Comparison of ENCODE assay signal across 23 cellular contexts in genomic region chr18:59044855-59045254, GRCh38.
"Had no signal": no experiment of that assay in that cellular context is flagged by ENCODE, and none has a peak within 500 bp of the region (broad histone marks: within the 10 kb centered on the region; RNA-seq: fewer than 3 reads in every experiment).

No MANE protein-coding gene starts in this region.

- H3K4me3 ChIP-seq: coronary artery, esophagus muscularis mucosa, hepatocyte, lung, mucosa of descending colon, right atrium auricular region, sigmoid colon, skin epidermis, thoracic aorta, transverse colon, upper lobe of right lung, uterus had no signal

- H3K36me3 ChIP-seq: esophagus muscularis mucosa, neutrophil, right atrium auricular region, sigmoid colon, thoracic aorta, transverse colon, upper lobe of right lung, uterus had no signal

- H3K27me3 ChIP-seq: hepatocyte, right atrium auricular region, sigmoid colon, transverse colon, upper lobe of right lung, uterus had no signal

- ATAC-seq: foreskin keratinocyte; left colon; mucosa of descending colon; natural killer cell treated with Interleukin-12 subunit alpha and Interleukin-12 subunit beta and Interleukin-15 and Interleukin-18, amount 100 ng/mL, for 72 hours; stimulated activated naive B cell treated with anti-CD40 and anti-IgM and Interleukin-4, amounts not matched to agents 10 μg/mL and 1 μg/mL and 100 μg/mL, for 72 hours; upper lobe of right lung had no signal

- H3K9me3 ChIP-seq: esophagus muscularis mucosa, mucosa of descending colon, neutrophil, right atrium auricular region, sigmoid colon, thoracic aorta, transverse colon, upper lobe of right lung, uterus had no signal

- H3K4me2 ChIP-seq: hepatocyte had no signal

- DNase-seq: dermis blood vessel endothelial cell; effector memory CD4-positive, alpha-beta T cell; foreskin keratinocyte; left colon; mucosa of descending colon; naive B cell; sigmoid colon; stimulated activated CD4-positive, alpha-beta T cell treated with anti-CD3 and anti-CD28 coated beads, Interleukin-15, amount 100 ng/mL, for 24 hours; stimulated activated CD4-positive, alpha-beta T cell treated with anti-CD3 and anti-CD28 coated beads, Interleukin-2, amount 100 ng/mL, for 48 hours; stimulated activated naive B cell treated with anti-CD40 and anti-IgM and Interleukin-4, amounts not matched to agents 10 μg/mL and 1 μg/mL and 100 μg/mL, for 72 hours; transverse colon; upper lobe of right lung; uterus had no signal

- H2AFZ ChIP-seq: hepatocyte, parathyroid adenoma had no signal

- H3K27ac ChIP-seq: coronary artery, esophagus muscularis mucosa, foreskin keratinocyte, hepatocyte, neutrophil, parathyroid adenoma, right atrium auricular region, sigmoid colon, skin epidermis, thoracic aorta, transverse colon, upper lobe of right lung, uterus had no signal

- H3K4me1 ChIP-seq: parathyroid adenoma had no signal

- H3K79me2 ChIP-seq: hepatocyte, parathyroid adenoma had no signal
